Comparison of ENCODE assay signal across 1 cellular context in genomic region chr3:128550471-128551126, GRCh38.
TF ChIP-seq lines count a peak whose summit lies in the region.

No MANE protein-coding gene starts in this region.

TF ChIP-seq in K562, 482 proteins besides CTCF, POLR2A, EP300 and RAD21 (continued from another document):
- peak; percentile 83 for TF ChIP-seq PRDM10 (IDR thresholded peaks at IDR 0.05; ENCODE audit: partially characterized antibody)
- TF ChIP-seq, protein P1, sequence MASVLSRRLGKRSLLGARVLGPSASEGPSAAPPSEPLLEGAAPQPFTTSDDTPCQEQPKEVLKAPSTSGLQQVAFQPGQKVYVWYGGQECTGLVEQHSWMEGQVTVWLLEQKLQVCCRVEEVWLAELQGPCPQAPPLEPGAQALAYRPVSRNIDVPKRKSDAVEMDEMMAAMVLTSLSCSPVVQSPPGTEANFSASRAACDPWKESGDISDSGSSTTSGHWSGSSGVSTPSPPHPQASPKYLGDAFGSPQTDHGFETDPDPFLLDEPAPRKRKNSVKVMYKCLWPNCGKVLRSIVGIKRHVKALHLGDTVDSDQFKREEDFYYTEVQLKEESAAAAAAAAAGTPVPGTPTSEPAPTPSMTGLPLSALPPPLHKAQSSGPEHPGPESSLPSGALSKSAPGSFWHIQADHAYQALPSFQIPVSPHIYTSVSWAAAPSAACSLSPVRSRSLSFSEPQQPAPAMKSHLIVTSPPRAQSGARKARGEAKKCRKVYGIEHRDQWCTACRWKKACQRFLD (CRISPR knock-in tag; IDR thresholded peaks at IDR 0.05): no peak
- TF ChIP-seq SPI1 (IDR thresholded peaks at IDR 0.05; ENCODE audit: borderline replicate concordance, low read depth, low read length): 0 out of 2 replicates have a peak, but pooled peaks have one; percentile 24
- peak; percentile 56; the same call in 1 of the 2 replicates for TF ChIP-seq ZNF263 (CRISPR knock-in tag; IDR thresholded peaks at IDR 0.05; ENCODE audit: borderline replicate concordance)
